23 cellular contexts compared by ENCODE assay signal in genomic region chr12:25719505-25719904, GRCh38.
"Had no signal": no experiment of that assay in that cellular context is flagged by ENCODE, and none has a peak within 500 bp of the region (broad histone marks: within the 10 kb centered on the region; RNA-seq: fewer than 3 reads in every experiment).

No MANE protein-coding gene starts in this region.

- H3K4me1 ChIP-seq: left ventricle myocardium inferior, right atrium auricular region, right lobe of liver, uterus had no signal

- H3K9me3 Mint-ChIP-seq: stimulated activated memory B cell treated with anti-CD40 and anti-IgM and Interleukin-4, amounts not matched to agents 10 μg/mL and 1 μg/mL and 100 μg/mL, for 72 hours; stimulated activated naive CD8-positive, alpha-beta T cell treated with anti-CD3 and anti-CD28 coated beads, Interleukin-15, amount 100 ng/mL, for 72 hours had no signal

- H3K9me3 ChIP-seq: left ventricle myocardium inferior, mucosa of descending colon, ovary, right atrium auricular region, right lobe of liver, tibial nerve, uterus had no signal

- H3K4me3 Mint-ChIP-seq: naive thymus-derived CD4-positive, alpha-beta T cell; natural killer cell treated with Interleukin-12 subunit alpha and Interleukin-12 subunit beta and Interleukin-15 and Interleukin-18, amount 100 ng/mL, for 72 hours; stimulated activated memory B cell treated with anti-CD40 and anti-IgM and Interleukin-4, amounts not matched to agents 10 μg/mL and 1 μg/mL and 100 μg/mL, for 72 hours; stimulated activated naive CD8-positive, alpha-beta T cell treated with anti-CD3 and anti-CD28 coated beads, Interleukin-15, amount 100 ng/mL, for 72 hours; type B pancreatic cell had no signal

- H3K27me3 ChIP-seq: ovary, right atrium auricular region, right lobe of liver, tibial nerve, uterus had no signal

- H3K36me3 ChIP-seq: left ventricle myocardium inferior, ovary, right atrium auricular region, right lobe of liver, tibial nerve, uterus had no signal

- H3K27ac ChIP-seq: left ventricle myocardium inferior, ovary, right atrium auricular region, right lobe of liver, tibial nerve, uterus had no signal

- ATAC-seq: mucosa of descending colon; naive thymus-derived CD4-positive, alpha-beta T cell; natural killer cell treated with Interleukin-12 subunit alpha and Interleukin-12 subunit beta and Interleukin-15 and Interleukin-18, amount 100 ng/mL, for 72 hours; right lobe of liver; stimulated activated memory B cell treated with anti-CD40 and anti-IgM and Interleukin-4, amounts not matched to agents 10 μg/mL and 1 μg/mL and 100 μg/mL, for 72 hours; stimulated activated naive CD8-positive, alpha-beta T cell treated with anti-CD3 and anti-CD28 coated beads, Interleukin-15, amount 100 ng/mL, for 72 hours had no signal

- H3K36me3 Mint-ChIP-seq: natural killer cell treated with Interleukin-12 subunit alpha and Interleukin-12 subunit beta and Interleukin-15 and Interleukin-18, amount 100 ng/mL, for 72 hours; stimulated activated memory B cell treated with anti-CD40 and anti-IgM and Interleukin-4, amounts not matched to agents 10 μg/mL and 1 μg/mL and 100 μg/mL, for 72 hours had no signal

- H3K27ac Mint-ChIP-seq: naive thymus-derived CD4-positive, alpha-beta T cell; natural killer cell treated with Interleukin-12 subunit alpha and Interleukin-12 subunit beta and Interleukin-15 and Interleukin-18, amount 100 ng/mL, for 72 hours; progenitor cell of endocrine pancreas; stimulated activated memory B cell treated with anti-CD40 and anti-IgM and Interleukin-4, amounts not matched to agents 10 μg/mL and 1 μg/mL and 100 μg/mL, for 72 hours; stimulated activated naive CD8-positive, alpha-beta T cell treated with anti-CD3 and anti-CD28 coated beads, Interleukin-15, amount 100 ng/mL, for 72 hours; type B pancreatic cell had no signal

- H3K27me3 Mint-ChIP-seq: stimulated activated naive CD8-positive, alpha-beta T cell treated with anti-CD3 and anti-CD28 coated beads, Interleukin-15, amount 100 ng/mL, for 72 hours had no signal

- H3K4me1 Mint-ChIP-seq: stimulated activated memory B cell treated with anti-CD40 and anti-IgM and Interleukin-4, amounts not matched to agents 10 μg/mL and 1 μg/mL and 100 μg/mL, for 72 hours; stimulated activated naive CD8-positive, alpha-beta T cell treated with anti-CD3 and anti-CD28 coated beads, Interleukin-15, amount 100 ng/mL, for 72 hours had no signal

- H3K4me2 ChIP-seq: smooth muscle cell had no signal

- DNase-seq: islet precursor cell; left ventricle myocardium inferior; midbrain; mucosa of descending colon; naive thymus-derived CD4-positive, alpha-beta T cell; ovary; right lobe of liver; stimulated activated CD4-positive, alpha-beta T cell treated with anti-CD3 and anti-CD28 coated beads, Interleukin-1b, Interleukin-23, amount 100 ng/mL, for 48 hours; stimulated activated CD4-positive, alpha-beta T cell treated with anti-CD3 and anti-CD28 coated beads, Interleukin-2, amount 100 ng/mL, for 48 hours; stimulated activated CD4-positive, alpha-beta T cell treated with anti-CD3 and anti-CD28 coated beads, Interleukin-4, amount 100 ng/mL, for 4 hours; stimulated activated CD8-positive, alpha-beta memory T cell treated with anti-CD3 and anti-CD28 coated beads, Interleukin-4, amount 100 ng/mL, for 48 hours; stimulated activated naive CD4-positive, alpha-beta T cell treated with Interleukin-2 at 50 U/mL for 16 hours; stimulated activated naive CD8-positive, alpha-beta T cell treated with anti-CD3 and anti-CD28 coated beads, Interleukin-15, amount 100 ng/mL, for 72 hours; substantia nigra; uterus had no signal

- H3K4me3 ChIP-seq: left ventricle myocardium inferior, lung, mucosa of descending colon, ovary, right atrium auricular region, right lobe of liver, smooth muscle cell, tibial nerve, uterus had no signal
